In the genomic region with DNA sequence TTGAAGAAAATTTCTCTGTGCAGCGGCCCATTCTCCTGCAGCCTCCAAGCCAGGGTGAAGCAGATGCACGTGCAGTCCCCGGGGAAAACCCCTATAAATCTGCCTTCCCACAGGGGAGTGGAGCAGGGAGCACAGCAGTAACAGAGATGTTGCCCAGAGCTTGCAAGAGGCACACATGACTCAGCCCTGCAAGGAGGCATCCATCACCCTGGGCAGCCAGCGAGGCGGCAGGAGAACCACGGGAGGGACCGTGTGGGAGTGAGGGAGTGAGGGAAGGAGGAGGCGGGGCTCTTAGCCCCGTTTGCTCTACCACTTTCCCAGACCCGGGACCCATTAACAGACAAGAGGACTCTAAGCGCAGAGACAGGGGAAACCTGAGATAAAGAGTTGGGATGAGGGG, we compare ENCODE assay signal across 11 cellular contexts.
A peak's percentile ranks its signal among the peaks of the same experiment; 100 is the strongest.
DNase-seq lines count a peak whose midpoint lies in the region; ATAC-seq and TF ChIP-seq lines count a peak whose summit lies in the region.
"Had no signal": no experiment of that assay in that cellular context is flagged by ENCODE, and none has a peak within 500 bp of the region (broad histone marks: within the 10 kb centered on the region; RNA-seq: fewer than 3 reads in every experiment).

No MANE protein-coding gene starts in this region.

- DNase-seq in IMR-90, result peak; percentile 86
- peak; percentile 63 to 78 for DNase-seq in mesothelial cell of epicardium (ENCODE audit: low spot score in 2 of 2, unreplicated experiment in 2 of 2)
- DNase-seq in stimulated activated CD4-positive, alpha-beta T cell treated with anti-CD3 and anti-CD28 coated beads, Interleukin-15, amount 100 ng/mL, for 24 hours, result no peak
- DNase-seq in naive thymus-derived CD4-positive, alpha-beta T cell, result no peak
- DNase-seq in NCI-H1694 (lab: John Stamatoyannopoulos, UW), result no peak
- DNase-seq: effector CD8-positive, alpha-beta T cell; stimulated activated CD8-positive, alpha-beta memory T cell treated with anti-CD3 and anti-CD28 coated beads, Interleukin-4, amount 100 ng/mL, for 48 hours had no signal

- TF ChIP-seq RAD21 in IMR-90 (IDR thresholded peaks at IDR 0.05; ENCODE audit: low read length), result no peak

- H3K4me2 ChIP-seq in BLaER1 treated with 17β-estradiol and CSF1 and Interleukin-3, amounts not matched to agents 10 nM and 100 nM, result peak overlapping the region; percentile 70 to 87 (median 78)
- H3K4me2 ChIP-seq in IMR-90 (ENCODE audit: low read depth, low read length), result no peak overlapping the region

- no peaks in the 10 kb centered on the region for H3K79me1 ChIP-seq in IMR-90 (ENCODE audit: low read depth in 1 of 2, low read length in 2 of 2)

- no peak overlapping the region for H3K4me3 ChIP-seq in BLaER1 treated with 17β-estradiol and CSF1 and Interleukin-3, amounts not matched to agents 10 nM and 100 nM
- H3K4me3 ChIP-seq in IMR-90 (ENCODE audit: insufficient read depth, low read depth, low read length), result no peak overlapping the region
- H3K4me3 ChIP-seq in naive thymus-derived CD4-positive, alpha-beta T cell (ENCODE audit: low read length), result no peak overlapping the region

- TF ChIP-seq POLR2A in IMR-90 (IDR thresholded peaks at IDR 0.05; ENCODE audit: low read depth, low read length), result no peak

- H3K4ac ChIP-seq in IMR-90 (ENCODE audit: low read depth, low read length), result no peak overlapping the region

- H3K9ac ChIP-seq in BLaER1 treated with 17β-estradiol and CSF1 and Interleukin-3, amounts not matched to agents 10 nM and 100 nM, result peak overlapping the region in 4 of 11 experiments; percentile 40 to 63 (median 46); a peak in 7 of 22 replicates
- no peak overlapping the region for H3K9ac ChIP-seq in IMR-90 (ENCODE audit: low read depth, low read length)

- H3K27me3 ChIP-seq in BLaER1 treated with 17β-estradiol and CSF1 and Interleukin-3, amounts not matched to agents 10 nM and 100 nM, result no peaks in the 10 kb centered on the region
- H3K27me3 ChIP-seq in IMR-90 (ENCODE audit: control insufficient read depth, insufficient read depth, low read length), result peaks cover 35% of the 10 kb centered on the region
- no peaks in the 10 kb centered on the region for H3K27me3 ChIP-seq in naive thymus-derived CD4-positive, alpha-beta T cell (ENCODE audit: control insufficient read depth in 2 of 2, insufficient read depth in 2 of 2, low read length in 2 of 2)

- no peak overlapping the region for H4K5ac ChIP-seq in IMR-90 (ENCODE audit: low read depth, low read length)

- peak overlapping the region in 4 of 5 experiments; percentile 37 to 91 (median 66) for H3K27ac Mint-ChIP-seq in brain
- no peak overlapping the region for H3K27ac Mint-ChIP-seq in mesothelial cell of epicardium
- no peak overlapping the region for H3K27ac Mint-ChIP-seq in naive thymus-derived CD4-positive, alpha-beta T cell
- H3K27ac Mint-ChIP-seq: T-helper 1 cell treated with Interleukin-12 subunit alpha and Interleukin-12 subunit beta and Interleukin-4 antibody, amounts not matched to agents 30 μg/mL and 1 μg/mL, for 36 hours had no signal

- H2BK20ac ChIP-seq in IMR-90 (ENCODE audit: low read depth, low read length), result no peak overlapping the region

- intact Hi-C loops in IMR-90 (cut with micrococcal nuclease), result no loop called here
- intact Hi-C loops in naive thymus-derived CD4-positive, alpha-beta T cell (cut with micrococcal nuclease), result no loop called here

- TF ChIP-seq CTCF in IMR-90 (conservative IDR thresholded peaks at IDR 0.05; ENCODE audit: low read depth, low read length) (no peak), brain (conservative IDR thresholded peaks at IDR 0.05) (no peak), mesothelial cell of epicardium (IDR thresholded peaks at IDR 0.05; ENCODE audit: unreplicated experiment) (no peak)

- H4K91ac ChIP-seq in IMR-90 (ENCODE audit: insufficient read depth, low read depth, low read length), result no peak overlapping the region

- dilution Hi-C loops in IMR-90 (cut with HindIII; ENCODE audit: low sequenced_read_pairs, unreplicated experiment), result no loop called here

- H3K27ac ChIP-seq in BLaER1 treated with 17β-estradiol and CSF1 and Interleukin-3, amounts not matched to agents 10 nM and 100 nM, result peak overlapping the region in 5 of 11 experiments; percentile 11 to 78 (median 69); a peak in 9 of 22 replicates
- H3K27ac ChIP-seq in IMR-90 (ENCODE audit: insufficient read depth, low read length), result no peak overlapping the region
- no peak overlapping the region for H3K27ac ChIP-seq in naive thymus-derived CD4-positive, alpha-beta T cell (ENCODE audit: low read depth, low read length)

- no TSS peak for BruUV-seq in IMR-90 (replicated peaks; lab: Mats Ljungman, UMichigan)

- H3K9me3 ChIP-seq in BLaER1 treated with 17β-estradiol and CSF1 and Interleukin-3, amounts not matched to agents 10 nM and 100 nM (replicated peaks in 1 of 11), result no peaks in the 10 kb centered on the region
- 0 out of 2 replicates have a peak, but pooled peaks cover 2% of the 10 kb centered on the region for H3K9me3 ChIP-seq in IMR-90 (ENCODE audit: control insufficient read depth, insufficient read depth, low read length)
- H3K9me3 ChIP-seq in naive thymus-derived CD4-positive, alpha-beta T cell (ENCODE audit: control insufficient read depth in 2 of 3, low read length in 3 of 3), result no peaks in the 10 kb centered on the region

- H3K9me1 ChIP-seq in IMR-90 (ENCODE audit: insufficient read depth, low read length), result no peaks in the 10 kb centered on the region

- CTCF ChIA-PET in IMR-90 (lab: Yijun Ruan, JAX), result interaction anchor here (1.4 kb wide), 1 partner anchor 100 kb away, joined by 5 read pairs; a partner anchor contains a TSS
- CTCF ChIA-PET in naive thymus-derived CD4-positive, alpha-beta T cell (lab: Charles Lee), result no interaction called here

- no peak overlapping the region for H2BK5ac ChIP-seq in IMR-90 (ENCODE audit: low read depth, low read length, poor library complexity, severe bottlenecking)

- H3K14ac ChIP-seq in IMR-90 (replicated peaks; ENCODE audit: low read depth, low read length), result no peak overlapping the region

- no peak overlapping the region for H2AK9ac ChIP-seq in IMR-90 (replicated peaks; ENCODE audit: low read depth, low read length, poor library complexity)

- peaks cover 0 to 5% (median 0%) of the 10 kb centered on the region in 11 experiments; a peak in 2 of 22 replicates for H4K20me1 ChIP-seq in BLaER1 treated with 17β-estradiol and CSF1 and Interleukin-3, amounts not matched to agents 10 nM and 100 nM
- no peaks in the 10 kb centered on the region for H4K20me1 ChIP-seq in IMR-90 (ENCODE audit: insufficient read depth, low read length)

- H3K36me3 Mint-ChIP-seq in brain (peaks cover 9% of the 10 kb centered on the region), mesothelial cell of epicardium (no peaks in the 10 kb centered on the region)
- no peaks in the 10 kb centered on the region for H3K36me3 Mint-ChIP-seq in naive thymus-derived CD4-positive, alpha-beta T cell

- H3K23ac ChIP-seq in IMR-90 (ENCODE audit: low read depth, low read length), result no peak overlapping the region

- no peak overlapping the region for H2BK120ac ChIP-seq in IMR-90 (ENCODE audit: low read depth, low read length)

- H3K36me3 ChIP-seq in BLaER1 treated with 17β-estradiol and CSF1 and Interleukin-3, amounts not matched to agents 10 nM and 100 nM, result no peaks in the 10 kb centered on the region
- no peaks in the 10 kb centered on the region for H3K36me3 ChIP-seq in IMR-90 (ENCODE audit: control insufficient read depth, insufficient read depth, low read length)
- H3K36me3 ChIP-seq in naive thymus-derived CD4-positive, alpha-beta T cell (ENCODE audit: control insufficient read depth in 2 of 3, insufficient read depth in 3 of 3, low read length in 3 of 3), result no peaks in the 10 kb centered on the region

- H3K4me3 Mint-ChIP-seq in brain (no peak overlapping the region), mesothelial cell of epicardium (no peak overlapping the region)
- H3K4me3 Mint-ChIP-seq in naive thymus-derived CD4-positive, alpha-beta T cell, result no peak overlapping the region
- H3K4me3 Mint-ChIP-seq: T-helper 1 cell treated with Interleukin-12 subunit alpha and Interleukin-12 subunit beta and Interleukin-4 antibody, amounts not matched to agents 30 μg/mL and 1 μg/mL, for 36 hours had no signal

- H2AFZ ChIP-seq in IMR-90 (replicated peaks; ENCODE audit: low read length, poor library complexity), result peak overlapping the region; percentile 61

- H3K56ac ChIP-seq in IMR-90 (ENCODE audit: extremely low read depth, insufficient read depth, low read length), result no peak overlapping the region

- peak; percentile 90 for ATAC-seq in IMR-90 (ENCODE audit: low read depth)
- no peak for ATAC-seq in naive thymus-derived CD4-positive, alpha-beta T cell
- no peak for ATAC-seq in HG02981 (IDR thresholded peaks at IDR 0.05; ENCODE audit: unreplicated experiment)

- no CpG with 5 or more reads among the region's 11 CpGs for WGBS in IMR-90 (ENCODE audit: extremely low coverage in 2 of 2, insufficient read length in 1 of 2), 2 experiments

- no peak overlapping the region for H4K8ac ChIP-seq in IMR-90 (ENCODE audit: low read depth in 2 of 2, low read length in 2 of 2)

- peaks cover 25 to 62% (median 44%) of the 10 kb centered on the region in 10 experiments for H3K4me1 ChIP-seq in BLaER1 treated with 17β-estradiol and CSF1 and Interleukin-3, amounts not matched to agents 10 nM and 100 nM
- no peaks in the 10 kb centered on the region for H3K4me1 ChIP-seq in IMR-90 (ENCODE audit: control insufficient read depth, insufficient read depth, low read length)
- no peaks in the 10 kb centered on the region for H3K4me1 ChIP-seq in naive thymus-derived CD4-positive, alpha-beta T cell (ENCODE audit: control insufficient read depth in 2 of 2, insufficient read depth in 2 of 2, low read length in 2 of 2)

- no peak overlapping the region for H3K18ac ChIP-seq in IMR-90 (ENCODE audit: low read depth, low read length)

- H3K27me3 Mint-ChIP-seq in brain, result peaks cover 6% of the 10 kb centered on the region
- peaks cover 12% of the 10 kb centered on the region for H3K27me3 Mint-ChIP-seq in mesothelial cell of epicardium (ENCODE audit: low read depth)
- H3K27me3 Mint-ChIP-seq in naive thymus-derived CD4-positive, alpha-beta T cell, result peaks cover 0 to 12% (median 4%) of the 10 kb centered on the region in 5 donors

- POLR2A ChIA-PET in IMR-90 (lab: Charles Lee; ENCODE audit: unreplicated experiment), result no interaction called here
- POLR2A ChIA-PET in naive thymus-derived CD4-positive, alpha-beta T cell (lab: Charles Lee), result no interaction called here

- H3K4me1 Mint-ChIP-seq in brain (peaks cover 68% of the 10 kb centered on the region), mesothelial cell of epicardium (peaks cover 24% of the 10 kb centered on the region)
- peaks cover 0 to 4% (median 0%) of the 10 kb centered on the region in 7 donors for H3K4me1 Mint-ChIP-seq in naive thymus-derived CD4-positive, alpha-beta T cell

- in situ Hi-C loops in IMR-90 (cut with MboI; ENCODE audit: low sequenced_read_pairs), result no loop called here

- no peak overlapping the region for H2BK15ac ChIP-seq in IMR-90 (ENCODE audit: low read depth, low read length)

- H2AK5ac ChIP-seq in IMR-90 (ENCODE audit: low read depth, low read length), result no peak overlapping the region

- H3K9me3 Mint-ChIP-seq in brain, result peaks cover 0 to 5% (median 0%) of the 10 kb centered on the region in 5 experiments
- no peaks in the 10 kb centered on the region for H3K9me3 Mint-ChIP-seq in mesothelial cell of epicardium
- no peaks in the 10 kb centered on the region for H3K9me3 Mint-ChIP-seq in naive thymus-derived CD4-positive, alpha-beta T cell
- H3K9me3 Mint-ChIP-seq: T-helper 1 cell treated with Interleukin-12 subunit alpha and Interleukin-12 subunit beta and Interleukin-4 antibody, amounts not matched to agents 30 μg/mL and 1 μg/mL, for 36 hours had no signal

Comparison
In these comparisons a context has a peak if more than half of its experiments do, and no peak if none do; other contexts are left out.
1. DNase-seq: peak in IMR-90 (single experiment) and mesothelial cell of epicardium (2 of 2); none in stimulated activated CD4-positive, alpha-beta T cell treated with anti-CD3 and anti-CD28 coated beads, Interleukin-15, amount 100 ng/mL, for 24 hours (single experiment), naive thymus-derived CD4-positive, alpha-beta T cell (0 of 9) and NCI-H1694 (single experiment).
2. H3K27ac Mint-ChIP-seq: peak in brain (4 of 5); none in mesothelial cell of epicardium (single experiment) and naive thymus-derived CD4-positive, alpha-beta T cell (0 of 9).